In the genomic region with DNA sequence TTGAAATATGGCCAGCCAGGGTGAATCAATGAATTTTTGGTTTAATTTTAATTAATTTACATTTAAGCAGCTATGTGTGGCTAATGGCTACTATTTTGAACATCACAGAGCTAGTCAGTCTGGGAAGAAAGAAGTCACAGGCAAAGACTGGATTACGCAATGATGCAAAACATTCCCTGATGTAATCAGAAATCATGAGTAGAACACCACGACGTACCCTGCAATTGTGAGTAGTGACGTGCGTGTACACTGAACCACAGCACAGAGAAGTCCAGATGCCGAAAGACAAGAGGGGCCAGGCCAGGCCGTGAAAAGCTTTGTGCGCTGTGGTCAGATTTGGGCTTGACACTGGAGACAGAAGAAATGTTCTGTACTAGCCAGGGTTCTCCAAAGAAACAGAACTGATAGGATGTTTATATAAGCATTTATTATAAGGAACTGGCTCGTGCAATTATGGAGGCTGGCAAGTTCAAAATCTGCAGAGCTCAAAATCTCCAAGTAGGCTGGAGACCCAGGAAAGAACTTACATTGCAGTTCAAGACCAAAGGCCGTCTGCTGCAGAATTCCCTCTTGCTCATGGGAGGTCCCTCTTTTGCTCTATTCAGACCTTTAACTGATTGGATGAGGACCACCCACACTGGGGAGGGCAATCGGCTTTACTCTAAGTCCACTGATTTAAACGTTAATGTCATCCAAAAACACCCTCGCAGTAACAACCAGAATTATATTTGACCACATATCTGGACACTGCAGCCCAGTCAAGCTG, we compare ENCODE assay signal across 9 cellular contexts. TPM values are rescaled to one million over a fixed set of nuclear protein-coding genes. Genes with fewer than 3 reads are reported as not detected.
DNase-seq lines count a peak whose midpoint lies in the region; ATAC-seq and TF ChIP-seq lines count a peak whose summit lies in the region.
"Had no signal": no experiment of that assay in that cellular context is flagged by ENCODE, and none has a peak within 500 bp of the region (broad histone marks: within the 10 kb centered on the region; RNA-seq: fewer than 3 reads in every experiment).

No MANE protein-coding gene starts in this region.

- H3K27ac ChIP-seq in psoas muscle: peak overlapping the region; percentile 27
- H3K27ac ChIP-seq: SK-N-MC had no signal

- DNase-seq in CD1c-positive myeloid dendritic cell (ENCODE audit: extremely low spot score) (peak; percentile 84), SKM-1 treated with dmso at 0.1 percent for 144 hours (lab: John Stamatoyannopoulos, UW; ENCODE audit: unreplicated experiment) (peak; percentile 68), Right ventricle myocardium superior (peak; percentile 85), psoas muscle (peak; percentile 72 to 82), NCI-H146 (lab: John Stamatoyannopoulos, UW) (no peak), DMS53 (lab: John Stamatoyannopoulos, UW) (no peak), NCI-H446 treated with DMSO at 0.1 percent for 48 hours (lab: John Stamatoyannopoulos, UW) (no peak)
- no peak for DNase-seq in activated CD4-positive, alpha-beta T cell treated with anti-CD3 and anti-CD28 coated beads, Interleukin-2, amount 50 U/mL, for 1 hour

- ATAC-seq in Right ventricle myocardium superior (ENCODE audit: poor library complexity) (peak; percentile 86), psoas muscle (peak; percentile 60 to 93 (median 92))

- TF ChIP-seq CTCF in psoas muscle (IDR thresholded peaks at IDR 0.05): no peak

- H3K4me1 ChIP-seq in psoas muscle: peaks cover 22% of the 10 kb centered on the region

- H3K36me3 ChIP-seq in psoas muscle (ENCODE audit: insufficient read depth in 1 of 2, low read depth in 1 of 2): no peaks in the 10 kb centered on the region

- H3K9me3 ChIP-seq in psoas muscle: no peaks in the 10 kb centered on the region

- no peaks in the 10 kb centered on the region for H3K27me3 ChIP-seq in psoas muscle (ENCODE audit: insufficient read depth in 3 of 3, low read length in 2 of 3)

- H3K4me3 ChIP-seq in psoas muscle: no peak overlapping the region
- H3K4me3 ChIP-seq: SK-N-MC had no signal

- WGBS in psoas muscle, 3 donors: 49 to 68% (median 50%) methylated on average over 13 of the region's 13 CpGs

- intact Hi-C loops in Right ventricle myocardium superior (cut with DNase I) (no loop called here), psoas muscle (cut with DNase I) (loop anchor here in 1 of 2 donors (5.0 kb wide), 2 partner anchors 45 to 485 kb away; partner anchors contain the start of gene SH3BP5)

RNA-seq across cellular contexts. Expression of gene SH3BP5, which starts 44.6 kb away (rescaled TPM):
- 10.4 TPM for total RNA-seq in Right ventricle myocardium superior
- 10 to 100 TPM; 14.4 to 57.1 (median 23.6) TPM for total RNA-seq in psoas muscle
- polyA plus RNA-seq in psoas muscle: 10 to 100 TPM; 42.8 to 63.0 (median 59.2) TPM

Comparison
In these comparisons a context has a peak if more than half of its experiments do, and no peak if none do; other contexts are left out.
1. DNase-seq: peak in CD1c-positive myeloid dendritic cell (single experiment), SKM-1 treated with dmso at 0.1 percent for 144 hours (single experiment), Right ventricle myocardium superior (single experiment) and psoas muscle (2 of 2); none in NCI-H146 (single experiment), activated CD4-positive, alpha-beta T cell treated with anti-CD3 and anti-CD28 coated beads, Interleukin-2, amount 50 U/mL, for 1 hour (single experiment), DMS53 (single experiment) and NCI-H446 treated with DMSO at 0.1 percent for 48 hours (single experiment).